Comparison of ENCODE assay signal across 16 cellular contexts in genomic region chr2:174656671-174657171, GRCh38.
"Had no signal": no experiment of that assay in that cellular context is flagged by ENCODE, and none has a peak within 500 bp of the region (broad histone marks: within the 10 kb centered on the region; RNA-seq: fewer than 3 reads in every experiment).

No MANE protein-coding gene starts in this region.

- H3K4me1 ChIP-seq: upper lobe of right lung had no signal

- ATAC-seq: left cardiac atrium; mucosa of descending colon; stimulated activated naive CD8-positive, alpha-beta T cell treated with anti-CD3 and anti-CD28 coated beads, Interleukin-15, Interleukin-2, amounts not matched to agents 100 U/mL and 50 U/mL, for 24 hours; upper lobe of right lung had no signal

- H3K27me3 ChIP-seq: brain microvascular endothelial cell, dorsolateral prefrontal cortex, esophagus muscularis mucosa, upper lobe of right lung had no signal

- DNase-seq: activated CD4-positive, alpha-beta T cell treated with anti-CD3 and anti-CD28 coated beads, Interleukin-2, amount 50 U/mL, for 1 hour; activated effector memory CD4-positive, alpha-beta T cell treated with Interleukin-2 at 50 U/mL for 16 hours; amygdala; brain microvascular endothelial cell; cerebellar nuclear complex; dorsolateral prefrontal cortex; glutamatergic neuron; left cardiac atrium; mucosa of descending colon; natural killer cell; stimulated activated CD4-positive, alpha-beta T cell treated with anti-CD3 and anti-CD28 coated beads, Interleukin-2, amount 100 ng/mL, for 48 hours; stimulated activated naive CD8-positive, alpha-beta T cell treated with anti-CD3 and anti-CD28 coated beads, Interleukin-15, Interleukin-2, amounts not matched to agents 100 U/mL and 50 U/mL, for 24 hours; upper lobe of right lung had no signal

- H3K4me3 Mint-ChIP-seq: activated naive CD8-positive, alpha-beta T cell; natural killer cell had no signal

- H3K27ac ChIP-seq: brain microvascular endothelial cell, upper lobe of right lung had no signal

- H3K36me3 ChIP-seq: brain microvascular endothelial cell, upper lobe of right lung had no signal

- H3K27ac Mint-ChIP-seq: activated naive CD8-positive, alpha-beta T cell had no signal

- H3K4me3 ChIP-seq: dorsolateral prefrontal cortex, esophagus muscularis mucosa, lung, mucosa of descending colon, upper lobe of right lung had no signal

- H3K9me3 ChIP-seq: upper lobe of right lung had no signal

- H3K27me3 Mint-ChIP-seq: activated naive CD8-positive, alpha-beta T cell had no signal
